Comparison of ENCODE assay signal across 12 cellular contexts in genomic region chr6:96947055-96947454, GRCh38. TPM values are rescaled to one million over a fixed set of nuclear protein-coding genes. Genes with fewer than 3 reads are reported as not detected.
DNase-seq lines count a peak whose midpoint lies in the region; ATAC-seq and TF ChIP-seq lines count a peak whose summit lies in the region.
"Had no signal": no experiment of that assay in that cellular context is flagged by ENCODE, and none has a peak within 500 bp of the region (broad histone marks: within the 10 kb centered on the region; RNA-seq: fewer than 3 reads in every experiment).

No MANE protein-coding gene starts in this region.

- H3K36me3 ChIP-seq in CD4-positive, CD25-positive, alpha-beta regulatory T cell (ENCODE audit: control insufficient read depth, insufficient read depth, low read length) = no peaks in the 10 kb centered on the region
- H3K36me3 ChIP-seq in endodermal cell (ENCODE audit: control insufficient read depth, insufficient read depth, low read length) = no peaks in the 10 kb centered on the region
- H3K36me3 ChIP-seq: uterus had no signal

- no peaks in the 10 kb centered on the region for H3K27me3 Mint-ChIP-seq in CD4-positive, CD25-positive, alpha-beta regulatory T cell
- H3K27me3 Mint-ChIP-seq in endodermal cell (ENCODE audit: insufficient read depth) = no peaks in the 10 kb centered on the region

- H3K9me3 ChIP-seq in CD4-positive, CD25-positive, alpha-beta regulatory T cell (ENCODE audit: control insufficient read depth in 2 of 2, low read length in 2 of 2) = no peaks in the 10 kb centered on the region
- H3K9me3 ChIP-seq in endodermal cell (ENCODE audit: control insufficient read depth, low read length) = no peaks in the 10 kb centered on the region
- H3K9me3 ChIP-seq: uterus had no signal

- TF ChIP-seq CTCF in foreskin keratinocyte (conservative IDR thresholded peaks at IDR 0.05) (no peak), endodermal cell (conservative IDR thresholded peaks at IDR 0.05) (no peak)

- no peak overlapping the region for H3K9ac ChIP-seq in endodermal cell (ENCODE audit: extremely low read depth, low read length, poor library complexity, severe bottlenecking)

- no peak overlapping the region for H3K4me3 Mint-ChIP-seq in CD4-positive, CD25-positive, alpha-beta regulatory T cell
- no peak overlapping the region for H3K4me3 Mint-ChIP-seq in endodermal cell

- H3K27me3 ChIP-seq in CD4-positive, CD25-positive, alpha-beta regulatory T cell (ENCODE audit: control insufficient read depth, insufficient read depth, low read length) = no peaks in the 10 kb centered on the region
- peaks cover 52% of the 10 kb centered on the region for H3K27me3 ChIP-seq in foreskin keratinocyte
- no peaks in the 10 kb centered on the region for H3K27me3 ChIP-seq in endodermal cell (ENCODE audit: control insufficient read depth, insufficient read depth, low read length, poor library complexity, severe bottlenecking)
- H3K27me3 ChIP-seq: uterus had no signal

- WGBS in endodermal cell (ENCODE audit: insufficient coverage in 1 of 2, insufficient read length in 1 of 2), 2 experiments = 80 to 88% methylated on average over 1 to 3 of the region's 3 CpGs

- H3K36me3 Mint-ChIP-seq in CD4-positive, CD25-positive, alpha-beta regulatory T cell = no peaks in the 10 kb centered on the region
- H3K36me3 Mint-ChIP-seq in endodermal cell (ENCODE audit: low read depth) = no peaks in the 10 kb centered on the region

- no peak overlapping the region for H3K4me3 ChIP-seq in CD4-positive, CD25-positive, alpha-beta regulatory T cell (ENCODE audit: low read depth, low read length)
- H3K4me3 ChIP-seq in endodermal cell (ENCODE audit: low read length) = no peak overlapping the region
- H3K4me3 ChIP-seq: uterus had no signal

- peak; percentile 52 for ATAC-seq in CD4-positive, CD25-positive, alpha-beta regulatory T cell (ENCODE audit: low read depth in 2 of 2)
- ATAC-seq in GM19023 (IDR thresholded peaks at IDR 0.05; ENCODE audit: unreplicated experiment) (peak; percentile 90), HG02678 (IDR thresholded peaks at IDR 0.05; ENCODE audit: unreplicated experiment) (peak; percentile 95), HG03565 (IDR thresholded peaks at IDR 0.05; ENCODE audit: unreplicated experiment) (peak; percentile 92), foreskin keratinocyte (no peak)

- peaks cover 0 to 2% (median 0%) of the 10 kb centered on the region in 7 donors for H3K9me3 Mint-ChIP-seq in CD4-positive, CD25-positive, alpha-beta regulatory T cell
- H3K9me3 Mint-ChIP-seq in endodermal cell = no peaks in the 10 kb centered on the region

- DNase-seq in CD4-positive, CD25-positive, alpha-beta regulatory T cell = peak in 1 of 3 donors; percentile 52
- DNase-seq in foreskin keratinocyte = no peak
- DNase-seq in EL = no peak
- DNase-seq in endodermal cell = no peak
- DNase-seq in NCI-H2107 treated with DMSO at 0.1 percent for 48 hours (lab: John Stamatoyannopoulos, UW; ENCODE audit: unreplicated experiment) = no peak
- DNase-seq: activated CD4-positive, alpha-beta T cell treated with anti-CD3 and anti-CD28 coated beads for 48 hours; stimulated activated CD4-positive, alpha-beta T cell treated with anti-CD3 and anti-CD28 coated beads, Interleukin-2, amount 100 ng/mL, for 24 hours; uterus had no signal

- H3K4me1 ChIP-seq in CD4-positive, CD25-positive, alpha-beta regulatory T cell (ENCODE audit: control insufficient read depth, insufficient read depth, low read length, poor library complexity, severe bottlenecking) = no peaks in the 10 kb centered on the region
- H3K4me1 ChIP-seq in foreskin keratinocyte = no peaks in the 10 kb centered on the region
- no peaks in the 10 kb centered on the region for H3K4me1 ChIP-seq in endodermal cell (ENCODE audit: control insufficient read depth, insufficient read depth, low read length)
- H3K4me1 ChIP-seq: uterus had no signal

- no peak overlapping the region for H3K27ac Mint-ChIP-seq in CD4-positive, CD25-positive, alpha-beta regulatory T cell
- no peak overlapping the region for H3K27ac Mint-ChIP-seq in endodermal cell

- no peak overlapping the region for H3K27ac ChIP-seq in CD4-positive, CD25-positive, alpha-beta regulatory T cell (ENCODE audit: insufficient read depth, low read length, poor library complexity, severe bottlenecking)
- no peak overlapping the region for H3K27ac ChIP-seq in foreskin keratinocyte
- no peak overlapping the region for H3K27ac ChIP-seq in endodermal cell (ENCODE audit: low read depth, low read length)
- H3K27ac ChIP-seq: uterus had no signal

- H3K4me1 Mint-ChIP-seq in CD4-positive, CD25-positive, alpha-beta regulatory T cell = peaks cover 0 to 6% (median 4%) of the 10 kb centered on the region in 4 donors
- no peaks in the 10 kb centered on the region for H3K4me1 Mint-ChIP-seq in endodermal cell

RNA-seq across cellular contexts. Expression of gene KLHL32, which starts 22.5 kb away (rescaled TPM):
- 1.6 TPM for total RNA-seq in CD4-positive, CD25-positive, alpha-beta regulatory T cell
- 1 to 10 TPM; 1.1 to 2.3 (median 1.6) TPM for polyA plus RNA-seq in CD4-positive, CD25-positive, alpha-beta regulatory T cell
- total RNA-seq in foreskin keratinocyte (0.04 TPM in 1 of 2 replicates, not detected in the other), endodermal cell (1 to 10 TPM in 1 of 2 donors, under 1 TPM in 1; 0.77 to 1.4 TPM)
- 0.01 TPM in 1 of 2 replicates, not detected in the other for polyA plus RNA-seq in foreskin keratinocyte
- 1.1 TPM for polyA plus RNA-seq in endodermal cell (2013, experiment 1 of 2)
- polyA plus RNA-seq in endodermal cell (2013, experiment 2 of 2) = 0.95 TPM
- total RNA-seq: fibroblast of villous mesenchyme had no signal

RNA-seq across cellular contexts. Expression of gene NDUFAF4, which starts 49.4 kb away (rescaled TPM):
- 25.6 TPM for total RNA-seq in CD4-positive, CD25-positive, alpha-beta regulatory T cell
- polyA plus RNA-seq in CD4-positive, CD25-positive, alpha-beta regulatory T cell = 10 to 100 TPM; 64.2 to 88.7 (median 71.9) TPM
- total RNA-seq in foreskin keratinocyte = 41.2 and 42.6 TPM in 2 replicates
- polyA plus RNA-seq in foreskin keratinocyte = 61.9 and 73.8 TPM in 2 replicates
- total RNA-seq in endodermal cell = 10 to 100 TPM; 48.0 to 51.9 TPM
- 69.9 TPM for polyA plus RNA-seq in endodermal cell (2013, experiment 1 of 2)
- 70.5 TPM for polyA plus RNA-seq in endodermal cell (2013, experiment 2 of 2)
